ENCODE assay signal across 27 cellular contexts in the genomic region with DNA sequence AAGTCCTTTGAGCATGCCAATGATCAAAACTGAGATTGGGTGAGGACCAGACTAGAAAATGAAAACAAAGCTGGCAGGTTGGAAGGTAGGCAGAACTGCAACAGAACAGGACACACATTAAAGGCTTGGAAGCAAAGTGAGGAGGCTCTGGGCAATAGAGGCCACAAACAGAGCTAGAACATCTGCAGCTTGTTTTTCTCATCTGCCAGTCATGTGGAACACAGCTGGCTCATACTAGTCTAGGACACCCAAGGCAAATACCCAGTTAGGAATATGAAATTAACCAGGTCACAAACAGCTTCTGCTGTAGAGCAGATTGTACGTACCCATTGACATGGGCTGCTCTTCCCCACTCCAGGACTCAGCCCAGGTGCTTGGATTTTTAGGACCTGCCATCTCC.
A peak's percentile ranks its signal among the peaks of the same experiment; 100 is the strongest.
DNase-seq lines count a peak whose midpoint lies in the region; ATAC-seq and TF ChIP-seq lines count a peak whose summit lies in the region.
"Had no signal": no experiment of that assay in that cellular context is flagged by ENCODE, and none has a peak within 500 bp of the region (broad histone marks: within the 10 kb centered on the region; RNA-seq: fewer than 3 reads in every experiment).

No MANE protein-coding gene starts in this region.

- no peaks in the 10 kb centered on the region for H3K36me3 ChIP-seq in parathyroid adenoma (ENCODE audit: control insufficient read depth, insufficient read depth, low read length)
- H3K36me3 ChIP-seq in sigmoid colon: no peaks in the 10 kb centered on the region
- no peaks in the 10 kb centered on the region for H3K36me3 ChIP-seq in SJCRH30
- H3K36me3 ChIP-seq: BE2C, tibial artery had no signal

- H3K4me1 Mint-ChIP-seq in activated naive CD4-positive, alpha-beta T cell treated with anti-CD3 and anti-CD28 coated beads, Interleukin-2, amount 10 ng/mL, durations not matched to agents 7 days and 5 days: peaks cover 30% of the 10 kb centered on the region
- peaks cover 18% of the 10 kb centered on the region for H3K4me1 Mint-ChIP-seq in activated naive CD8-positive, alpha-beta T cell treated with anti-CD3 and anti-CD28 coated beads, Interleukin-2, amount 10 ng/mL, durations not matched to agents 7 days and 5 days
- H3K4me1 Mint-ChIP-seq: mesothelial cell of epicardium had no signal

- H3K27me3 ChIP-seq in parathyroid adenoma (ENCODE audit: control insufficient read depth, insufficient read depth, low read length) (no peaks in the 10 kb centered on the region), sigmoid colon (no peaks in the 10 kb centered on the region), SJCRH30 (no peaks in the 10 kb centered on the region)
- H3K27me3 ChIP-seq: BE2C, tibial artery had no signal

- no peaks in the 10 kb centered on the region for H3K79me2 ChIP-seq in parathyroid adenoma

- peak overlapping the region; percentile 22 for H3K27ac Mint-ChIP-seq in activated naive CD4-positive, alpha-beta T cell treated with anti-CD3 and anti-CD28 coated beads, Interleukin-2, amount 10 ng/mL, durations not matched to agents 7 days and 5 days
- H3K27ac Mint-ChIP-seq in activated naive CD8-positive, alpha-beta T cell treated with anti-CD3 and anti-CD28 coated beads, Interleukin-2, amount 10 ng/mL, durations not matched to agents 7 days and 5 days: peak overlapping the region; percentile 37
- H3K27ac Mint-ChIP-seq: mesothelial cell of epicardium had no signal

- H3K4me2 ChIP-seq in parathyroid adenoma (ENCODE audit: low read length): no peak overlapping the region
- H3K4me2 ChIP-seq: A549 had no signal

- ATAC-seq in HG03354 (IDR thresholded peaks at IDR 0.05; ENCODE audit: poor library complexity, severe bottlenecking, unreplicated experiment) (peak; percentile 63), HG03095 (IDR thresholded peaks at IDR 0.05; ENCODE audit: unreplicated experiment) (no peak)
- ATAC-seq in activated naive CD8-positive, alpha-beta T cell treated with anti-CD3 and anti-CD28 coated beads, Interleukin-2, amount 10 ng/mL, durations not matched to agents 7 days and 5 days (ENCODE audit: low read depth): peak; percentile 47
- ATAC-seq: A549 had no signal

- peaks cover 33% of the 10 kb centered on the region for H3K4me1 ChIP-seq in parathyroid adenoma
- H3K4me1 ChIP-seq in sigmoid colon: no peaks in the 10 kb centered on the region
- H3K4me1 ChIP-seq in SJCRH30: no peaks in the 10 kb centered on the region
- H3K4me1 ChIP-seq: A549, BE2C, Caco-2, tibial artery had no signal

- peak; percentile 24 for DNase-seq in activated naive CD4-positive, alpha-beta T cell treated with anti-CD3 and anti-CD28 coated beads, Interleukin-2, amount 10 ng/mL, durations not matched to agents 7 days and 5 days
- DNase-seq in activated naive CD4-positive, alpha-beta T cell treated with Interleukin-2 at 50 U/mL for 16 hours: no peak
- no peak for DNase-seq in activated naive CD8-positive, alpha-beta T cell treated with anti-CD3 and anti-CD28 coated beads, Interleukin-2, amount 10 ng/mL, durations not matched to agents 7 days and 5 days
- no peak for DNase-seq in sigmoid colon
- no peak for DNase-seq in SJCRH30
- DNase-seq: activated CD4-positive, CD25-positive, alpha-beta regulatory T cell treated with anti-CD3 and anti-CD28 coated beads, Interleukin-2, amount 50 U/mL, for 72 hours; activated gamma-delta T cell; activated T-cell treated with anti-CD3 and anti-CD28 coated beads for 4 hours; amygdala; BE2C; Caco-2; effector CD4-positive, alpha-beta T cell; EL; H7; head of caudate nucleus; naive B cell; NCI-H1105; NCI-H1930; NCI-H524; NK-92 treated with Interleukin-12 subunit alpha and Interleukin-12 subunit beta, amount 100 ng/mL, for 24 hours; SIG-M5; tibial artery had no signal

- TF ChIP-seq EP300 in sigmoid colon (IDR thresholded peaks at IDR 0.05): no peak

- H3K9ac ChIP-seq in parathyroid adenoma: no peak overlapping the region

- no peaks in the 10 kb centered on the region for H3K9me3 Mint-ChIP-seq in activated naive CD4-positive, alpha-beta T cell treated with anti-CD3 and anti-CD28 coated beads, Interleukin-2, amount 10 ng/mL, durations not matched to agents 7 days and 5 days
- H3K9me3 Mint-ChIP-seq in activated naive CD8-positive, alpha-beta T cell treated with anti-CD3 and anti-CD28 coated beads, Interleukin-2, amount 10 ng/mL, durations not matched to agents 7 days and 5 days: peaks cover 3% of the 10 kb centered on the region
- H3K9me3 Mint-ChIP-seq: mesothelial cell of epicardium, naive B cell had no signal

- H3K27ac ChIP-seq in parathyroid adenoma: peak overlapping the region; percentile 60
- no peak overlapping the region for H3K27ac ChIP-seq in sigmoid colon
- no peak overlapping the region for H3K27ac ChIP-seq in SJCRH30
- H3K27ac ChIP-seq: A549, tibial artery had no signal

- no peak for TF ChIP-seq POLR2A in sigmoid colon (IDR thresholded peaks at IDR 0.05)

- H3K9me3 ChIP-seq in parathyroid adenoma (ENCODE audit: control insufficient read depth, low read length): no peaks in the 10 kb centered on the region
- H3K9me3 ChIP-seq in sigmoid colon: no peaks in the 10 kb centered on the region
- H3K9me3 ChIP-seq in SJCRH30 (replicated peaks): no peaks in the 10 kb centered on the region
- H3K9me3 ChIP-seq: A549, BE2C, Caco-2, tibial artery had no signal

- H3K27me3 Mint-ChIP-seq in activated naive CD4-positive, alpha-beta T cell treated with anti-CD3 and anti-CD28 coated beads, Interleukin-2, amount 10 ng/mL, durations not matched to agents 7 days and 5 days: no peaks in the 10 kb centered on the region
- H3K27me3 Mint-ChIP-seq in activated naive CD8-positive, alpha-beta T cell treated with anti-CD3 and anti-CD28 coated beads, Interleukin-2, amount 10 ng/mL, durations not matched to agents 7 days and 5 days: no peaks in the 10 kb centered on the region
- H3K27me3 Mint-ChIP-seq: naive B cell had no signal

- H2AFZ ChIP-seq in parathyroid adenoma: peak overlapping the region; percentile 71

- intact Hi-C loops in sigmoid colon (cut with DNase I): no loop called here

- 75 to 86% methylated on average over 1 of the region's 1 CpG for WGBS in sigmoid colon, 2 donors

- TF ChIP-seq CTCF in parathyroid adenoma (IDR thresholded peaks at IDR 0.05) (no peak), sigmoid colon (IDR thresholded peaks at IDR 0.05) (no peak)

- CTCF ChIA-PET in activated naive CD4-positive, alpha-beta T cell treated with anti-CD3 and anti-CD28 coated beads, Interleukin-2, amount 10 ng/mL, durations not matched to agents 7 days and 5 days (lab: Charles Lee): interaction anchor here (0.8 kb wide), 1 partner anchor 246 kb away, joined by 3 read pairs; no protein-coding TSS in a partner anchor

- POLR2A ChIA-PET in activated naive CD8-positive, alpha-beta T cell treated with anti-CD3 and anti-CD28 coated beads, Interleukin-2, amount 10 ng/mL, durations not matched to agents 7 days and 5 days (lab: Charles Lee): no interaction called here

- no peak overlapping the region for H3K4me3 ChIP-seq in parathyroid adenoma (ENCODE audit: low read depth, low read length)
- H3K4me3 ChIP-seq in sigmoid colon: no peak overlapping the region
- H3K4me3 ChIP-seq in SJCRH30: no peak overlapping the region
- H3K4me3 ChIP-seq: A549, tibial artery had no signal

- no peak overlapping the region for H3K4me3 Mint-ChIP-seq in activated naive CD4-positive, alpha-beta T cell treated with anti-CD3 and anti-CD28 coated beads, Interleukin-2, amount 10 ng/mL, durations not matched to agents 7 days and 5 days
- no peak overlapping the region for H3K4me3 Mint-ChIP-seq in activated naive CD8-positive, alpha-beta T cell treated with anti-CD3 and anti-CD28 coated beads, Interleukin-2, amount 10 ng/mL, durations not matched to agents 7 days and 5 days
- H3K4me3 Mint-ChIP-seq: mesothelial cell of epicardium, naive B cell had no signal

- peaks cover 3% of the 10 kb centered on the region for H3K36me3 Mint-ChIP-seq in activated naive CD4-positive, alpha-beta T cell treated with anti-CD3 and anti-CD28 coated beads, Interleukin-2, amount 10 ng/mL, durations not matched to agents 7 days and 5 days
- peaks cover 7% of the 10 kb centered on the region for H3K36me3 Mint-ChIP-seq in activated naive CD8-positive, alpha-beta T cell treated with anti-CD3 and anti-CD28 coated beads, Interleukin-2, amount 10 ng/mL, durations not matched to agents 7 days and 5 days
- H3K36me3 Mint-ChIP-seq: mesothelial cell of epicardium, naive B cell had no signal
